ENCODE assay signal across 1 cellular context in the genomic region with DNA sequence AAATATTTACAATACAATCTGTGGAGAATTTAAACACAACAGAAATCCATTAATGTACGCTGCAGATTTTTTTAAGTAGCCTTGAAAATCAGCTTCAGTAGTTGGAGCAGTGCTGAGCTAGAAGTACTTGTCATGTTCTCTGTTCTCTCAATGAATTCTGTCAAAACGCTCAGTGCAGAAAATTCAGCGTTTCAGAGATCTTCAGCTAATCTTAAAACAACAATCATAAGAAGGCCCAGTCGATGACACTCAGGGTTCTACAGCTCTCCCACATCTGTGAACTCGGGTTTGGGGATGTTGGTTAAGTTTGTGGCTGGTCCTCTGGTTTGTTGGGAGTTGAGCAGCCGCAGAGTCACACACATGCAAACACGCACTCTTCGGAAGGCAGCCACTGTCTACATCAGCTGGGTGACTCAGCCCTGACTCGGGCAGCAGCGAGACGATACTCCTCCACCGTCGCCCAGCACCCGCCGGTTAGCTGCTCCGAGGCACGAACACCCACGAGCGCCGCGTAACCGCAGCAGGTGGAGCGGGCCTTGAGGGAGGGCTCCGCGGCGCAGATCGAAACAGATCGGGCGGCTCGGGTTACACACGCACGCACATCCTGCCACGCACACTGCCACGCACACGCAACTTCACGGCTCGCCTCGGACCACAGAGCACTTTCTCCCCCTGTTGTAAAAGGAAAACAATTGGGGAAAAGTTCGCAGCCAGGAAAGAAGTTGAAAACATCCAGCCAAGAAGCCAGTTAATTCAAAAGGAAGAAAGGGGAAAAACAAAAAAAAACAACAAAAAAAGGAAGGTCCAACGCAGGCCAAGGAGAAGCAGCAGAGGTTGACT.
TF ChIP-seq lines count a peak whose summit lies in the region.

No MANE protein-coding gene starts in this region.

TF ChIP-seq in HepG2, 621 proteins besides CTCF, POLR2A, EP300 and RAD21 (continued from another document and continues in another):
- TF ChIP-seq, protein P1, sequence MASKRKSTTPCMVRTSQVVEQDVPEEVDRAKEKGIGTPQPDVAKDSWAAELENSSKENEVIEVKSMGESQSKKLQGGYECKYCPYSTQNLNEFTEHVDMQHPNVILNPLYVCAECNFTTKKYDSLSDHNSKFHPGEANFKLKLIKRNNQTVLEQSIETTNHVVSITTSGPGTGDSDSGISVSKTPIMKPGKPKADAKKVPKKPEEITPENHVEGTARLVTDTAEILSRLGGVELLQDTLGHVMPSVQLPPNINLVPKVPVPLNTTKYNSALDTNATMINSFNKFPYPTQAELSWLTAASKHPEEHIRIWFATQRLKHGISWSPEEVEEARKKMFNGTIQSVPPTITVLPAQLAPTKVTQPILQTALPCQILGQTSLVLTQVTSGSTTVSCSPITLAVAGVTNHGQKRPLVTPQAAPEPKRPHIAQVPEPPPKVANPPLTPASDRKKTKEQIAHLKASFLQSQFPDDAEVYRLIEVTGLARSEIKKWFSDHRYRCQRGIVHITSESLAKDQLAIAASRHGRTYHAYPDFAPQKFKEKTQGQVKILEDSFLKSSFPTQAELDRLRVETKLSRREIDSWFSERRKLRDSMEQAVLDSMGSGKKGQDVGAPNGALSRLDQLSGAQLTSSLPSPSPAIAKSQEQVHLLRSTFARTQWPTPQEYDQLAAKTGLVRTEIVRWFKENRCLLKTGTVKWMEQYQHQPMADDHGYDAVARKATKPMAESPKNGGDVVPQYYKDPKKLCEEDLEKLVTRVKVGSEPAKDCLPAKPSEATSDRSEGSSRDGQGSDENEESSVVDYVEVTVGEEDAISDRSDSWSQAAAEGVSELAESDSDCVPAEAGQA (IDR thresholded peaks at IDR 0.05; ENCODE audit: low read depth), result no peak
- TF ChIP-seq, protein P1 (CRISPR knock-in tag; IDR thresholded peaks at IDR 0.05; ENCODE audit: borderline replicate concordance), result no peak
- no peak for TF ChIP-seq TCF12 (IDR thresholded peaks at IDR 0.05)
- TF ChIP-seq TCF12 (CRISPR knock-in tag; IDR thresholded peaks at IDR 0.05), result peak; percentile 19; the same call in 1 of the 2 replicates
- TF ChIP-seq, protein P2, sequence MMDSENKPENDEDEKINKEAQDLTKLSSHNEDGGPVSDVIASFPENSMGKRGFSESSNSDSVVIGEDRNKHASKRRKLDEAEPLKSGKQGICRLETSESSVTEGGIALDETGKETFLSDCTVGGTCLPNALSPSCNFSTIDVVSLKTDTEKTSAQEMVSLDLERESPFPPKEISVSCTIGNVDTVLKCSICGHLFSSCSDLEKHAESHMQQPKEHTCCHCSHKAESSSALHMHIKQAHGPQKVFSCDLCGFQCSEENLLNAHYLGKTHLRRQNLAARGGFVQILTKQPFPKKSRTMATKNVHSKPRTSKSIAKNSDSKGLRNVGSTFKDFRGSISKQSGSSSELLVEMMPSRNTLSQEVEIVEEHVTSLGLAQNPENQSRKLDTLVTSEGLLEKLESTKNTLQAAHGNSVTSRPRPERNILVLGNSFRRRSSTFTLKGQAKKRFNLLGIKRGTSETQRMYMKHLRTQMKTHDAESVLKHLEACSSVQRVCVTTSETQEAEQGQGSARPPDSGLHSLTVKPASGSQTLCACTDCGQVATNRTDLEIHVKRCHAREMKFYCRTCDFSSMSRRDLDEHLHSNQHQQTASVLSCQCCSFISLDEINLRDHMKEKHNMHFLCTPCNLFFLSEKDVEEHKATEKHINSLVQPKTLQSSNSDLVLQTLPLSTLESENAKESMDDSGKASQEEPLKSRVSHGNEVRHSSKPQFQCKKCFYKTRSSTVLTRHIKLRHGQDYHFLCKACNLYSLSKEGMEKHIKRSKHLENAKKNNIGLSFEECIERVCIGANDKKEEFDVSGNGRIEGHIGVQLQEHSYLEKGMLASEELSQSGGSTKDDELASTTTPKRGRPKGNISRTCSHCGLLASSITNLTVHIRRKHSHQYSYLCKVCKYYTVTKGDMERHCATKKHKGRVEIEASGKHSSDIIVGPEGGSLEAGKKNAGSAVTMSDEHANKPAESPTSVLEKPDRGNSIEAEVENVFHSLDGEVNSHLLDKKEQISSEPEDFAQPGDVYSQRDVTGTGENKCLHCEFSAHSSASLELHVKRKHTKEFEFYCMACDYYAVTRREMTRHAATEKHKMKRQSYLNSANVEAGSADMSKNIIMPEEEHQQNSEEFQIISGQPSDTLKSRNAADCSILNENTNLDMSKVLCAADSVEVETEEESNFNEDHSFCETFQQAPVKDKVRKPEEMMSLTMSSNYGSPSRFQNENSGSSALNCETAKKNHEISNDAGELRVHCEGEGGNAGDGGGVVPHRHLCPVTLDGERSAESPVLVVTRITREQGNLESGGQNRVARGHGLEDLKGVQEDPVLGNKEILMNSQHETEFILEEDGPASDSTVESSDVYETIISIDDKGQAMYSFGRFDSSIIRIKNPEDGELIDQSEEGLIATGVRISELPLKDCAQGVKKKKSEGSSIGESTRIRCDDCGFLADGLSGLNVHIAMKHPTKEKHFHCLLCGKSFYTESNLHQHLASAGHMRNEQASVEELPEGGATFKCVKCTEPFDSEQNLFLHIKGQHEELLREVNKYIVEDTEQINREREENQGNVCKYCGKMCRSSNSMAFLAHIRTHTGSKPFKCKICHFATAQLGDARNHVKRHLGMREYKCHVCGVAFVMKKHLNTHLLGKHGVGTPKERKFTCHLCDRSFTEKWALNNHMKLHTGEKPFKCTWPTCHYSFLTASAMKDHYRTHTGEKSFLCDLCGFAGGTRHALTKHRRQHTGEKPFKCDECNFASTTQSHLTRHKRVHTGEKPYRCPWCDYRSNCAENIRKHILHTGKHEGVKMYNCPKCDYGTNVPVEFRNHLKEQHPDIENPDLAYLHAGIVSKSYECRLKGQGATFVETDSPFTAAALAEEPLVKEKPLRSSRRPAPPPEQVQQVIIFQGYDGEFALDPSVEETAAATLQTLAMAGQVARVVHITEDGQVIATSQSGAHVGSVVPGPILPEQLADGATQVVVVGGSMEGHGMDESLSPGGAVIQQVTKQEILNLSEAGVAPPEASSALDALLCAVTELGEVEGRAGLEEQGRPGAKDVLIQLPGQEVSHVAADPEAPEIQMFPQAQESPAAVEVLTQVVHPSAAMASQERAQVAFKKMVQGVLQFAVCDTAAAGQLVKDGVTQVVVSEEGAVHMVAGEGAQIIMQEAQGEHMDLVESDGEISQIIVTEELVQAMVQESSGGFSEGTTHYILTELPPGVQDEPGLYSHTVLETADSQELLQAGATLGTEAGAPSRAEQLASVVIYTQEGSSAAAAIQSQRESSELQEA (CRISPR knock-in tag; IDR thresholded peaks at IDR 0.05; ENCODE audit: not compliant biosample characterization), result no peak
- no peak for TF ChIP-seq ZC3H13 (CRISPR knock-in tag; IDR thresholded peaks at IDR 0.05)
- no peak for TF ChIP-seq ZNF75D (CRISPR knock-in tag; IDR thresholded peaks at IDR 0.05; ENCODE audit: borderline replicate concordance)
- peak; percentile 64; the same call in 1 of the 2 replicates for TF ChIP-seq SAP130 (CRISPR knock-in tag; IDR thresholded peaks at IDR 0.05; ENCODE audit: low read depth)
- no peak for TF ChIP-seq JUNB (CRISPR knock-in tag; IDR thresholded peaks at IDR 0.05; ENCODE audit: borderline replicate concordance)
- TF ChIP-seq ZBTB21 (CRISPR knock-in tag; IDR thresholded peaks at IDR 0.05), result no peak
- no peak for TF ChIP-seq MBD4 (IDR thresholded peaks at IDR 0.05; ENCODE audit: borderline replicate concordance, low read length)
- no peak; the same call in 1 of the 2 replicates for TF ChIP-seq GATAD2A (CRISPR knock-in tag; IDR thresholded peaks at IDR 0.05)
- no peak for TF ChIP-seq ZNF234 (CRISPR knock-in tag; conservative IDR thresholded peaks at IDR 0.05)
- TF ChIP-seq STAG1 (CRISPR knock-in tag; IDR thresholded peaks at IDR 0.05), result no peak; the same call in 1 of the 2 replicates
- peak; percentile 85 for TF ChIP-seq AGO2 (optimal IDR thresholded peaks at IDR 0.05; ENCODE audit: low read depth, low read length)
- TF ChIP-seq ZKSCAN1 (IDR thresholded peaks at IDR 0.05; ENCODE audit: low read length), result no peak
- no peak for TF ChIP-seq ZNF781 (CRISPR knock-in tag; IDR thresholded peaks at IDR 0.05; ENCODE audit: borderline replicate concordance, not compliant biosample characterization)
- 0 out of 2 replicates have a peak, but pooled peaks have one; percentile 11 for TF ChIP-seq HDAC2 (CRISPR knock-in tag; IDR thresholded peaks at IDR 0.05)
- TF ChIP-seq, protein P3, sequence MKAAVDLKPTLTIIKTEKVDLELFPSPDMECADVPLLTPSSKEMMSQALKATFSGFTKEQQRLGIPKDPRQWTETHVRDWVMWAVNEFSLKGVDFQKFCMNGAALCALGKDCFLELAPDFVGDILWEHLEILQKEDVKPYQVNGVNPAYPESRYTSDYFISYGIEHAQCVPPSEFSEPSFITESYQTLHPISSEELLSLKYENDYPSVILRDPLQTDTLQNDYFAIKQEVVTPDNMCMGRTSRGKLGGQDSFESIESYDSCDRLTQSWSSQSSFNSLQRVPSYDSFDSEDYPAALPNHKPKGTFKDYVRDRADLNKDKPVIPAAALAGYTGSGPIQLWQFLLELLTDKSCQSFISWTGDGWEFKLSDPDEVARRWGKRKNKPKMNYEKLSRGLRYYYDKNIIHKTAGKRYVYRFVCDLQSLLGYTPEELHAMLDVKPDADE (CRISPR knock-in tag; IDR thresholded peaks at IDR 0.05), result no peak
- TF ChIP-seq, protein P4, sequence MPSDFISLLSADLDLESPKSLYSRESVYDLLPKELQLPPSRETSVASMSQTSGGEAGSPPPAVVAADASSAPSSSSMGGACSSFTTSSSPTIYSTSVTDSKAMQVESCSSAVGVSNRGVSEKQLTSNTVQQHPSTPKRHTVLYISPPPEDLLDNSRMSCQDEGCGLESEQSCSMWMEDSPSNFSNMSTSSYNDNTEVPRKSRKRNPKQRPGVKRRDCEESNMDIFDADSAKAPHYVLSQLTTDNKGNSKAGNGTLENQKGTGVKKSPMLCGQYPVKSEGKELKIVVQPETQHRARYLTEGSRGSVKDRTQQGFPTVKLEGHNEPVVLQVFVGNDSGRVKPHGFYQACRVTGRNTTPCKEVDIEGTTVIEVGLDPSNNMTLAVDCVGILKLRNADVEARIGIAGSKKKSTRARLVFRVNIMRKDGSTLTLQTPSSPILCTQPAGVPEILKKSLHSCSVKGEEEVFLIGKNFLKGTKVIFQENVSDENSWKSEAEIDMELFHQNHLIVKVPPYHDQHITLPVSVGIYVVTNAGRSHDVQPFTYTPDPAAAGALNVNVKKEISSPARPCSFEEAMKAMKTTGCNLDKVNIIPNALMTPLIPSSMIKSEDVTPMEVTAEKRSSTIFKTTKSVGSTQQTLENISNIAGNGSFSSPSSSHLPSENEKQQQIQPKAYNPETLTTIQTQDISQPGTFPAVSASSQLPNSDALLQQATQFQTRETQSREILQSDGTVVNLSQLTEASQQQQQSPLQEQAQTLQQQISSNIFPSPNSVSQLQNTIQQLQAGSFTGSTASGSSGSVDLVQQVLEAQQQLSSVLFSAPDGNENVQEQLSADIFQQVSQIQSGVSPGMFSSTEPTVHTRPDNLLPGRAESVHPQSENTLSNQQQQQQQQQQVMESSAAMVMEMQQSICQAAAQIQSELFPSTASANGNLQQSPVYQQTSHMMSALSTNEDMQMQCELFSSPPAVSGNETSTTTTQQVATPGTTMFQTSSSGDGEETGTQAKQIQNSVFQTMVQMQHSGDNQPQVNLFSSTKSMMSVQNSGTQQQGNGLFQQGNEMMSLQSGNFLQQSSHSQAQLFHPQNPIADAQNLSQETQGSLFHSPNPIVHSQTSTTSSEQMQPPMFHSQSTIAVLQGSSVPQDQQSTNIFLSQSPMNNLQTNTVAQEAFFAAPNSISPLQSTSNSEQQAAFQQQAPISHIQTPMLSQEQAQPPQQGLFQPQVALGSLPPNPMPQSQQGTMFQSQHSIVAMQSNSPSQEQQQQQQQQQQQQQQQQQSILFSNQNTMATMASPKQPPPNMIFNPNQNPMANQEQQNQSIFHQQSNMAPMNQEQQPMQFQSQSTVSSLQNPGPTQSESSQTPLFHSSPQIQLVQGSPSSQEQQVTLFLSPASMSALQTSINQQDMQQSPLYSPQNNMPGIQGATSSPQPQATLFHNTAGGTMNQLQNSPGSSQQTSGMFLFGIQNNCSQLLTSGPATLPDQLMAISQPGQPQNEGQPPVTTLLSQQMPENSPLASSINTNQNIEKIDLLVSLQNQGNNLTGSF (CRISPR knock-in tag; IDR thresholded peaks at IDR 0.05), result no peak
- TF ChIP-seq RBFOX2 (IDR thresholded peaks at IDR 0.05; ENCODE audit: low read depth, low read length), result no peak
- no peak for TF ChIP-seq JUN (CRISPR knock-in tag; IDR thresholded peaks at IDR 0.05)
- TF ChIP-seq MED1 (CRISPR knock-in tag; IDR thresholded peaks at IDR 0.05), result no peak
- no peak for TF ChIP-seq ERF (CRISPR knock-in tag; IDR thresholded peaks at IDR 0.05)
- no peak for TF ChIP-seq TP53 (CRISPR knock-in tag; conservative IDR thresholded peaks at IDR 0.05)
- TF ChIP-seq, protein P5, sequence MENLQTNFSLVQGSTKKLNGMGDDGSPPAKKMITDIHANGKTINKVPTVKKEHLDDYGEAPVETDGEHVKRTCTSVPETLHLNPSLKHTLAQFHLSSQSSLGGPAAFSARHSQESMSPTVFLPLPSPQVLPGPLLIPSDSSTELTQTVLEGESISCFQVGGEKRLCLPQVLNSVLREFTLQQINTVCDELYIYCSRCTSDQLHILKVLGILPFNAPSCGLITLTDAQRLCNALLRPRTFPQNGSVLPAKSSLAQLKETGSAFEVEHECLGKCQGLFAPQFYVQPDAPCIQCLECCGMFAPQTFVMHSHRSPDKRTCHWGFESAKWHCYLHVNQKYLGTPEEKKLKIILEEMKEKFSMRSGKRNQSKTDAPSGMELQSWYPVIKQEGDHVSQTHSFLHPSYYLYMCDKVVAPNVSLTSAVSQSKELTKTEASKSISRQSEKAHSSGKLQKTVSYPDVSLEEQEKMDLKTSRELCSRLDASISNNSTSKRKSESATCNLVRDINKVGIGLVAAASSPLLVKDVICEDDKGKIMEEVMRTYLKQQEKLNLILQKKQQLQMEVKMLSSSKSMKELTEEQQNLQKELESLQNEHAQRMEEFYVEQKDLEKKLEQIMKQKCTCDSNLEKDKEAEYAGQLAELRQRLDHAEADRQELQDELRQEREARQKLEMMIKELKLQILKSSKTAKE (CRISPR knock-in tag; IDR thresholded peaks at IDR 0.05; ENCODE audit: borderline replicate concordance), result no peak
- TF ChIP-seq, protein P6, sequence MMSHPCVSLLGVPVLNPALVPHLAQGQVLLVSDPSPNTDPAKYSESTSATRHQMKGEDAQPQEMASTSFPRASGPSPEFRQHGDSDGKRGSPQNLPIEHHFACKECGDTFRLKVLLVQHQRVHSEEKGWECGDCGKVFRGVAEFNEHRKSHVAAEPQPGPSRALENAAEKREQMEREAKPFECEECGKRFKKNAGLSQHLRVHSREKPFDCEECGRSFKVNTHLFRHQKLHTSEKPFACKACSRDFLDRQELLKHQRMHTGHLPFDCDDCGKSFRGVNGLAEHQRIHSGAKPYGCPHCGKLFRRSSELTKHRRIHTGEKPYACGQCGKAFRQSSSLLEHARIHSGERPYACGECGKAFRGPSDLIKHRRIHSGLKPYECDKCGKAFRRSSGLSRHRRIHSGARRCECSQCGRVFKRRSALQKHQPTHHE (CRISPR knock-in tag; IDR thresholded peaks at IDR 0.05; ENCODE audit: borderline replicate concordance), result no peak; the same call in 1 of the 2 replicates
